ENCODE assay signal across 11 cellular contexts in genomic region chr3:61574854-61575253, GRCh38. TPM values are rescaled to one million over a fixed set of nuclear protein-coding genes. Genes with fewer than 3 reads are reported as not detected.
A peak's percentile ranks its signal among the peaks of the same experiment; 100 is the strongest.
DNase-seq lines count a peak whose midpoint lies in the region; ATAC-seq, FAIRE-seq and TF ChIP-seq lines count a peak whose summit lies in the region.
"Had no signal": no experiment of that assay in that cellular context is flagged by ENCODE, and none has a peak within 500 bp of the region (broad histone marks: within the 10 kb centered on the region; RNA-seq: fewer than 3 reads in every experiment).

No MANE protein-coding gene starts in this region.

- H3F3A ChIP-seq in MM.1S (ENCODE audit: insufficient read depth, low read length) = no peaks in the 10 kb centered on the region

- H3K9ac ChIP-seq in DND-41 (ENCODE audit: low read depth, low read length) = no peak overlapping the region
- no peak overlapping the region for H3K9ac ChIP-seq in MM.1S (ENCODE audit: low read length)

- H4K20me1 ChIP-seq in DND-41 (ENCODE audit: insufficient read depth, low read length) = no peaks in the 10 kb centered on the region
- H4K20me1 ChIP-seq in MM.1S (ENCODE audit: insufficient read depth, low read length) = no peaks in the 10 kb centered on the region

- H3K9me2 ChIP-seq in MM.1S (replicated peaks; ENCODE audit: insufficient read depth, low read length) = no peaks in the 10 kb centered on the region

- H3K27me3 ChIP-seq in DND-41 (ENCODE audit: insufficient read depth, low read length, poor library complexity) (no peaks in the 10 kb centered on the region), body of pancreas (no peaks in the 10 kb centered on the region), MM.1S (replicated peaks; ENCODE audit: insufficient read depth, low read length) (no peaks in the 10 kb centered on the region), small intestine (ENCODE audit: control insufficient read depth in 2 of 2, insufficient read depth in 2 of 2, low read length in 2 of 2) (no peaks in the 10 kb centered on the region)

- H3K79me2 ChIP-seq in DND-41 (ENCODE audit: insufficient read depth, low read length) (peaks cover 3% of the 10 kb centered on the region; the same call in 1 of the 2 replicates), MM.1S (ENCODE audit: low read length) (peaks cover 30% of the 10 kb centered on the region)

- H3K36me3 ChIP-seq in DND-41 (ENCODE audit: insufficient read depth, low read length) (no peaks in the 10 kb centered on the region), body of pancreas (replicated peaks in 1 of 2; ENCODE audit: insufficient read depth in 1 of 2, low read depth in 2 of 2) (no peaks in the 10 kb centered on the region), MM.1S (replicated peaks; ENCODE audit: insufficient read depth, low read length) (no peaks in the 10 kb centered on the region), small intestine (ENCODE audit: control insufficient read depth in 2 of 2, insufficient read depth in 2 of 2, low read length in 2 of 2) (no peaks in the 10 kb centered on the region)

- FAIRE-seq in small intestine (lab: Jason Lieb, UNC) = no peak

- peak; percentile 74 for ATAC-seq in DND-41 (ENCODE audit: insufficient read depth, low read depth)
- no peak for ATAC-seq in body of pancreas
- ATAC-seq: activated CD8-positive, alpha-beta T cell treated with anti-CD3 and anti-CD28 coated beads for 36 hours had no signal

- H3K4me2 ChIP-seq in DND-41 (ENCODE audit: insufficient read depth, low read length) (no peak overlapping the region), MM.1S (ENCODE audit: low read depth, low read length) (no peak overlapping the region)

- peaks cover 9% of the 10 kb centered on the region; the same call in 1 of the 2 replicates for H3K4me1 ChIP-seq in DND-41 (ENCODE audit: insufficient read depth, low read length)
- peaks cover 9% of the 10 kb centered on the region for H3K4me1 ChIP-seq in body of pancreas
- no peaks in the 10 kb centered on the region for H3K4me1 ChIP-seq in MM.1S (ENCODE audit: low read length)
- H3K4me1 ChIP-seq in small intestine (ENCODE audit: control insufficient read depth in 2 of 2, insufficient read depth in 1 of 2, low read depth in 1 of 2, low read length in 1 of 2) = peaks cover 0 to 4% of the 10 kb centered on the region in 2 donors

- in situ Hi-C loops in astrocyte of the spinal cord (cut with HindIII; ENCODE audit: low sequenced_read_pairs) = no loop called here

- H2AFZ ChIP-seq in DND-41 (ENCODE audit: low read depth, low read length) = no peak overlapping the region
- H2AFZ ChIP-seq in MM.1S (ENCODE audit: low read length) = no peak overlapping the region

- WGBS in body of pancreas, 2 donors = 91 to 96% methylated on average over 11 of the region's 11 CpGs
- 88 to 89% (median 88%) methylated on average over 11 of the region's 11 CpGs for WGBS in small intestine, 3 donors

- DNase-seq in DND-41 (peak; percentile 28), Kasumi-1 (lab: John Stamatoyannopoulos, UW) (peak; percentile 95 to 97), astrocyte of the spinal cord (ENCODE audit: low read depth, low spot score) (peak; percentile 99), myocyte (ENCODE audit: low read depth) (peak; percentile 94), body of pancreas (no peak), head of caudate nucleus (no peak), MM.1S (no peak), small intestine (no peak)
- DNase-seq: activated CD8-positive, alpha-beta T cell treated with anti-CD3 and anti-CD28 coated beads for 36 hours; endodermal cell; NCI-H524 treated with DMSO at 0.1 percent for 48 hours had no signal

- H3K4me3 ChIP-seq in DND-41 (ENCODE audit: low read depth in 1 of 2, low read length in 2 of 2) (no peak overlapping the region), astrocyte of the spinal cord (ENCODE audit: low read depth, low read length) (peak overlapping the region; percentile 14), body of pancreas (no peak overlapping the region), MM.1S (ENCODE audit: low read length) (no peak overlapping the region), small intestine (ENCODE audit: low read depth in 1 of 2, low read length in 2 of 2) (no peak overlapping the region)

- no peak for TF ChIP-seq POLR2A in body of pancreas (IDR thresholded peaks at IDR 0.05)

- H3K27ac ChIP-seq in DND-41 (ENCODE audit: low read length) = no peak overlapping the region
- H3K27ac ChIP-seq in body of pancreas = no peak overlapping the region
- no peak overlapping the region; the same call in 1 of the 2 replicates for H3K27ac ChIP-seq in MM.1S (ENCODE audit: low read length)
- no peak overlapping the region for H3K27ac ChIP-seq in small intestine (ENCODE audit: low read depth in 1 of 2, low read length in 1 of 2)

- peaks cover 3% of the 10 kb centered on the region for H3K9me3 ChIP-seq in DND-41 (ENCODE audit: insufficient read depth, low read length, severe bottlenecking)
- no peaks in the 10 kb centered on the region for H3K9me3 ChIP-seq in body of pancreas
- H3K9me3 ChIP-seq in MM.1S (replicated peaks; ENCODE audit: insufficient read depth, low read length) = no peaks in the 10 kb centered on the region
- no peaks in the 10 kb centered on the region for H3K9me3 ChIP-seq in small intestine (ENCODE audit: control insufficient read depth, low read depth)

- TF ChIP-seq CTCF in DND-41 (IDR thresholded peaks at IDR 0.05; ENCODE audit: borderline replicate concordance, extremely low read depth, low read length, poor library complexity, severe bottlenecking) (no peak), astrocyte of the spinal cord (IDR thresholded peaks at IDR 0.05; ENCODE audit: low read depth, low read length) (no peak), body of pancreas (IDR thresholded peaks at IDR 0.05) (no peak), MM.1S (IDR thresholded peaks at IDR 0.05; ENCODE audit: low read length) (no peak)

- intact Hi-C loops in body of pancreas (cut with DNase I) = loop anchor here (10.0 kb wide), 1 partner anchor 610 kb away; no protein-coding TSS in a partner anchor
- intact Hi-C loops in head of caudate nucleus (cut with DNase I) = no loop called here

RNA-seq across cellular contexts. Expression of gene PTPRG, which starts 13.5 kb away (rescaled TPM):
- total RNA-seq in myocyte (23.7 and 28.4 TPM in 2 replicates), body of pancreas (10 to 100 TPM; 23.9 to 31.6 TPM)
- 7.9 TPM for polyA plus RNA-seq in myocyte (2012)
- polyA plus RNA-seq in small intestine = 1 to 10 TPM in 2 of 3 donors, under 1 TPM in 1; 0.81 to 9.4 (median 1.8) TPM
- total RNA-seq: activated CD8-positive, alpha-beta T cell treated with anti-CD3 and anti-CD28 coated beads for 36 hours had no signal

Comparison
In these comparisons a context has a peak if more than half of its experiments do, and no peak if none do; other contexts are left out.
1. DNase-seq: peak in DND-41 (single experiment), Kasumi-1 (2 of 2), astrocyte of the spinal cord (single experiment) and myocyte (single experiment); none in body of pancreas (0 of 4), head of caudate nucleus (0 of 42), MM.1S (single experiment) and small intestine (single experiment).